In genomic region chr7:13279854-13280435, GRCh38 we compare ENCODE assay signal across 8 cellular contexts.
DNase-seq lines count a peak whose midpoint lies in the region; ATAC-seq and TF ChIP-seq lines count a peak whose summit lies in the region.

No MANE protein-coding gene starts in this region.

- no peaks in the 10 kb centered on the region for H3K27me3 Mint-ChIP-seq in HFFc6 (ENCODE audit: insufficient read depth)
- no peaks in the 10 kb centered on the region for H3K27me3 Mint-ChIP-seq in endothelial cell (ENCODE audit: unreplicated experiment)

- no peak overlapping the region for H3K27ac Mint-ChIP-seq in HFFc6
- H3K27ac Mint-ChIP-seq in endothelial cell (ENCODE audit: unreplicated experiment) = no peak overlapping the region

- DNase-seq in A172 (ENCODE audit: low spot score) (peak; percentile 39), HFFc6 (no peak), endothelial cell (ENCODE audit: low spot score) (no peak), gastrocnemius medialis (no peak)
- DNase-seq in activated CD8-positive, alpha-beta memory T cell treated with anti-CD3 and anti-CD28 coated beads, Interleukin-2, amount 50 U/mL, for 48 hours = no peak

- no peak overlapping the region for H2AFZ ChIP-seq in OCI-LY3 (ENCODE audit: low read depth, low read length)

- H3K36me3 ChIP-seq in OCI-LY3 (replicated peaks; ENCODE audit: low read depth, low read length) = no peaks in the 10 kb centered on the region
- no peaks in the 10 kb centered on the region for H3K36me3 ChIP-seq in gastrocnemius medialis

- H3K9me3 ChIP-seq in OCI-LY3 (ENCODE audit: insufficient read depth, low read length) (no peaks in the 10 kb centered on the region), gastrocnemius medialis (no peaks in the 10 kb centered on the region)

- in situ Hi-C loops in gastrocnemius medialis (cut with MboI; ENCODE audit: low sequenced_read_pairs in 4 of 4) = loop anchor here (5.0 to 25.0 kb wide), 6 partner anchors 457 to 1415 kb away; no protein-coding TSS in a partner anchor

- H3K27me3 ChIP-seq in OCI-LY3 (ENCODE audit: low read depth, low read length) = no peaks in the 10 kb centered on the region
- H3K27me3 ChIP-seq in gastrocnemius medialis = no peaks in the 10 kb centered on the region

- no peak for TF ChIP-seq POLR2A in gastrocnemius medialis (IDR thresholded peaks at IDR 0.05)

- no peaks in the 10 kb centered on the region for H3K79me2 ChIP-seq in OCI-LY3 (ENCODE audit: low read length)

- TF ChIP-seq CTCF in HFFc6 (IDR thresholded peaks at IDR 0.05) (peak; percentile 82), OCI-LY3 (IDR thresholded peaks at IDR 0.05; ENCODE audit: low read depth, low read length) (peak; percentile 48), endothelial cell (IDR thresholded peaks at IDR 0.05; ENCODE audit: unreplicated experiment) (peak; percentile 77), gastrocnemius medialis (IDR thresholded peaks at IDR 0.05 in 4 of 5, conservative IDR thresholded peaks at IDR 0.05 in 1 of 5) (peak; percentile 10 to 53 (median 29))

- H3K4me1 ChIP-seq in OCI-LY3 (ENCODE audit: low read length) (no peaks in the 10 kb centered on the region), gastrocnemius medialis (no peaks in the 10 kb centered on the region)

- no peak overlapping the region for H3K27ac ChIP-seq in OCI-LY3 (ENCODE audit: low read length)
- no peak overlapping the region for H3K27ac ChIP-seq in gastrocnemius medialis

- H3K4me2 ChIP-seq in OCI-LY3 (ENCODE audit: low read length) = peak overlapping the region; percentile 7; the same call in 1 of the 2 replicates

- H3K9me3 Mint-ChIP-seq in HFFc6 (no peaks in the 10 kb centered on the region), endothelial cell (ENCODE audit: unreplicated experiment) (no peaks in the 10 kb centered on the region)

- no peak overlapping the region for H3K9ac ChIP-seq in OCI-LY3 (ENCODE audit: low read length)

- no peaks in the 10 kb centered on the region for H3K36me3 Mint-ChIP-seq in HFFc6 (ENCODE audit: low read depth)
- no peaks in the 10 kb centered on the region for H3K36me3 Mint-ChIP-seq in endothelial cell (ENCODE audit: low read depth, unreplicated experiment)

- ATAC-seq in gastrocnemius medialis = no peak
- no peak for ATAC-seq in GM19463 (IDR thresholded peaks at IDR 0.05; ENCODE audit: unreplicated experiment)
- no peak for ATAC-seq in HG03159 (IDR thresholded peaks at IDR 0.05; ENCODE audit: unreplicated experiment)

- intact Hi-C loops in gastrocnemius medialis (cut with DNase I; ENCODE audit: low total_unique reads) = loop anchor here (2.0 kb wide), 3 partner anchors 463 to 1411 kb away; no protein-coding TSS in a partner anchor

- H3K4me3 ChIP-seq in OCI-LY3 (ENCODE audit: low read length) = no peak overlapping the region
- no peak overlapping the region for H3K4me3 ChIP-seq in gastrocnemius medialis

- peaks cover 4% of the 10 kb centered on the region for H3K4me1 Mint-ChIP-seq in HFFc6 (ENCODE audit: low read depth)
- H3K4me1 Mint-ChIP-seq in endothelial cell (ENCODE audit: unreplicated experiment) = no peaks in the 10 kb centered on the region

- H3K4me3 Mint-ChIP-seq in HFFc6 = peak overlapping the region; percentile 32; the same call in 1 of the 2 replicates
- H3K4me3 Mint-ChIP-seq in endothelial cell (ENCODE audit: unreplicated experiment) = no peak overlapping the region

- no peaks in the 10 kb centered on the region for H4K20me1 ChIP-seq in OCI-LY3 (ENCODE audit: insufficient read depth, low read length)

Comparison
In these comparisons a context has a peak if more than half of its experiments do, and no peak if none do; other contexts are left out.
1. CTCF ChIP-seq: peak in every context shown above with its lines; median percentile 82 in HFFc6; 77 in endothelial cell; 48 in OCI-LY3; 29 in gastrocnemius medialis.